In the genomic region with DNA sequence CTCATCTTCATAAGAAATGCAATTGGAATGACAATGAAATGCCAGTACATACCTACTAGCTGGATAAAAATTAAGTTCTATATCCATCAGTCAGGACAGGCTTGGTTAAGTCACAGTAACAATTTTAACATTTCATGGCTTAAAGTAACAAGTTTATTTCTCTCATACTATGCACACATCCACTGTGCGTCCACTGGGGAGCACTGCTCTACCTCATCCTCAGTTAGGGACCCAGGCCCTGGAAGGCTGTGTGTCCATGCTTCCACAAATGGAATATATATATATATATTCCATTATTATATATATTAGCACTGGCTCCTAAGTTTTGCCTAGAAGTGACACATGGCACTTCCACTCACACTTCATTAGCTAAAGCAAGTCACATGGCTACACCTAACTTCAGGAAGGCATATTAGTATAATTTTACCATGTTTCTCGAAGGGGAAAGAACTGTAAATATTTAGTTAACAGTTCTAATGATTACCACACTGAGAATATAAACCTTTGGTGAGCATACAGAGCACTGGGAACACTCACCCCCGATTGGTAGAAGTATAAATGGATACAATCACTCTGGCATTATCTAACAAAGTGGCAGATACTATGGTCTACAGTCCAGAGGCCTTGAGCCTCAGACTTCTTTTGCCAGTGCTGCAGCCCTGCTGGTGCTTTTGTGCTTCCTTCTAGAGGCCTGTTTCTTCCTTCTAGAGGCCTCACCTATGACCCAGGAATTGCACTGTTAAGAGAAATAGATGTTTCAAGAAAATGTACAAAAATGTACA, we compare ENCODE assay signal across 1 cellular context.
TF ChIP-seq lines count a peak whose summit lies in the region.

No MANE protein-coding gene starts in this region.

TF ChIP-seq in IMR-90, 13 proteins besides CTCF, POLR2A, EP300 and RAD21:
- TF ChIP-seq CEBPB (IDR thresholded peaks at IDR 0.05; ENCODE audit: low read depth, low read length) (no peak), RFX5 (IDR thresholded peaks at IDR 0.05; ENCODE audit: low read depth, low read length) (no peak), CHD1 (IDR thresholded peaks at IDR 0.05; ENCODE audit: low read depth, low read length) (no peak), MXI1 (IDR thresholded peaks at IDR 0.05; ENCODE audit: borderline replicate concordance, low read depth, low read length) (no peak), USF2 (IDR thresholded peaks at IDR 0.05; ENCODE audit: low read depth, low read length) (no peak), NFE2L2 (IDR thresholded peaks at IDR 0.05; ENCODE audit: low read depth, low read length) (no peak), FOS (IDR thresholded peaks at IDR 0.05; ENCODE audit: low read depth, low read length) (no peak), BHLHE40 (IDR thresholded peaks at IDR 0.05; ENCODE audit: low read depth, low read length) (no peak), MAZ (IDR thresholded peaks at IDR 0.05; ENCODE audit: borderline replicate concordance, low read depth, low read length) (no peak), SMC3 (IDR thresholded peaks at IDR 0.05; ENCODE audit: low read depth, low read length) (no peak), ELK1 (IDR thresholded peaks at IDR 0.05; ENCODE audit: borderline replicate concordance, low read depth, low read length) (no peak), MAFK (IDR thresholded peaks at IDR 0.05; ENCODE audit: low read depth, low read length) (no peak)
